ENCODE assay signal across 14 cellular contexts in the genomic region with DNA sequence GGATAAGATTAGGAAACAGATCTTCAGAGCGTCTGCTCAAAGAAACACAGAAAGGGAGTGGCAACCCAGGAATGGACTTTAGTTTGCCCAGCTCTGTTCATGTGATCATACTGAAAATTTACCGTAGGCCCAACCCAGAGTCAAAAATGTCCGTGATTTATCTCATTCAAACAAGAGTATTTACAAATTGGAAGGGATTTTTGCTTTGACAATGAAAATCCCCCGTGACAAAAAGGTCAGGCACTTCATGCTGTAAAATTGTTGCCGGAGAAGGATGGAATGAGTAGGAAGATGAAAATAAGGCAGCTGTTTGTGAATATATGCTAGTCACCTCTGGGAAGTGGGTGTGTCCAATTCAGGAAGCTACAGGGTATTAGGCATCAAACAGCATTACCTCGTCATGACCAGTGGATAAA. TPM values are rescaled to one million over a fixed set of nuclear protein-coding genes. Genes with fewer than 3 reads are reported as not detected.
DNase-seq lines count a peak whose midpoint lies in the region; ATAC-seq and TF ChIP-seq lines count a peak whose summit lies in the region.
"Had no signal": no experiment of that assay in that cellular context is flagged by ENCODE, and none has a peak within 500 bp of the region (broad histone marks: within the 10 kb centered on the region; RNA-seq: fewer than 3 reads in every experiment).

No MANE protein-coding gene starts in this region.

- H3K36me3 Mint-ChIP-seq in activated T-cell treated with anti-CD3 and anti-CD28 coated beads, Interleukin-2, amount 50 U/mL, for 72 hours (ENCODE audit: insufficient read depth in 2 of 2), result peaks cover 0 to 6% of the 10 kb centered on the region in 2 donors
- no peaks in the 10 kb centered on the region for H3K36me3 Mint-ChIP-seq in activated T-helper 2 cell treated with anti-CD3 and anti-CD28 coated beads, Interferon-gamma antibody, Interleukin-2, Interleukin-4, amounts not matched to agents 10 μg/mL and 5 μg/mL and 100 μg/mL, durations not matched to agents 14 hours and 24 hours and 36 hours (ENCODE audit: low read depth)
- H3K36me3 Mint-ChIP-seq in WTC11, result peaks cover 8% of the 10 kb centered on the region

- ATAC-seq in activated T-cell treated with anti-CD3 and anti-CD28 coated beads, Interleukin-2, amount 50 U/mL, for 72 hours (replicated peaks in 1 of 2), result no peak
- ATAC-seq in right lobe of liver (peak; percentile 43 to 65 (median 58)), WTC11 (no peak), GM19455 (IDR thresholded peaks at IDR 0.05; ENCODE audit: unreplicated experiment) (no peak)
- peak; percentile 50 for ATAC-seq in stimulated activated naive CD8-positive, alpha-beta T cell treated with anti-CD3 and anti-CD28 coated beads, Interleukin-15, amount 100 ng/mL, for 72 hours

- TF ChIP-seq POLR2A in right lobe of liver (IDR thresholded peaks at IDR 0.05), result peak; percentile 69

- no peaks in the 10 kb centered on the region for H3K9me3 Mint-ChIP-seq in activated T-cell treated with anti-CD3 and anti-CD28 coated beads, Interleukin-2, amount 50 U/mL, for 72 hours
- H3K9me3 Mint-ChIP-seq in activated T-helper 2 cell treated with anti-CD3 and anti-CD28 coated beads, Interferon-gamma antibody, Interleukin-2, Interleukin-4, amounts not matched to agents 10 μg/mL and 5 μg/mL and 100 μg/mL, durations not matched to agents 14 hours and 24 hours and 36 hours, result no peaks in the 10 kb centered on the region
- H3K9me3 Mint-ChIP-seq in stimulated activated naive CD8-positive, alpha-beta T cell treated with anti-CD3 and anti-CD28 coated beads, Interleukin-15, amount 100 ng/mL, for 72 hours, result no peaks in the 10 kb centered on the region
- peaks cover 6% of the 10 kb centered on the region for H3K9me3 Mint-ChIP-seq in WTC11

- no peaks in the 10 kb centered on the region for H3K27me3 ChIP-seq in right lobe of liver
- H3K27me3 ChIP-seq: cardiac muscle cell had no signal

- no peaks in the 10 kb centered on the region for H3K9me3 ChIP-seq in right lobe of liver

- peak overlapping the region; percentile 83 for H3K27ac Mint-ChIP-seq in activated T-cell treated with anti-CD3 and anti-CD28 coated beads, Interleukin-2, amount 50 U/mL, for 72 hours
- peak overlapping the region; percentile 31 for H3K27ac Mint-ChIP-seq in activated T-helper 2 cell treated with anti-CD3 and anti-CD28 coated beads, Interferon-gamma antibody, Interleukin-2, Interleukin-4, amounts not matched to agents 10 μg/mL and 5 μg/mL and 100 μg/mL, durations not matched to agents 14 hours and 24 hours and 36 hours
- H3K27ac Mint-ChIP-seq in stimulated activated naive CD8-positive, alpha-beta T cell treated with anti-CD3 and anti-CD28 coated beads, Interleukin-15, amount 100 ng/mL, for 72 hours, result peak overlapping the region; percentile 55 to 89
- no peak overlapping the region for H3K27ac Mint-ChIP-seq in WTC11

- peak overlapping the region; percentile 83 to 86 for H3K4me3 Mint-ChIP-seq in activated T-cell treated with anti-CD3 and anti-CD28 coated beads, Interleukin-2, amount 50 U/mL, for 72 hours
- H3K4me3 Mint-ChIP-seq in activated T-helper 2 cell treated with anti-CD3 and anti-CD28 coated beads, Interferon-gamma antibody, Interleukin-2, Interleukin-4, amounts not matched to agents 10 μg/mL and 5 μg/mL and 100 μg/mL, durations not matched to agents 14 hours and 24 hours and 36 hours (ENCODE audit: low read depth), result peak overlapping the region; percentile 69
- peak overlapping the region; percentile 81 to 90 for H3K4me3 Mint-ChIP-seq in stimulated activated naive CD8-positive, alpha-beta T cell treated with anti-CD3 and anti-CD28 coated beads, Interleukin-15, amount 100 ng/mL, for 72 hours
- H3K4me3 Mint-ChIP-seq in WTC11, result no peak overlapping the region

- no peak for TF ChIP-seq CTCF in right lobe of liver (IDR thresholded peaks at IDR 0.05)
- no peak for TF ChIP-seq CTCF in WTC11 (IDR thresholded peaks at IDR 0.05)

- H3K36me3 ChIP-seq in right lobe of liver, result no peaks in the 10 kb centered on the region
- H3K36me3 ChIP-seq: cardiac muscle cell had no signal

- POLR2A ChIA-PET in WTC11 (lab: Charles Lee), result no interaction called here

- intact Hi-C loops in activated T-helper 2 cell treated with anti-CD3 and anti-CD28 coated beads, Interferon-gamma antibody, Interleukin-2, Interleukin-4, amounts not matched to agents 10 μg/mL and 5 μg/mL and 100 μg/mL, durations not matched to agents 14 hours and 24 hours and 36 hours (cut with micrococcal nuclease), result no loop called here
- intact Hi-C loops in right lobe of liver (cut with DNase I), result no loop called here

- peaks cover 56% of the 10 kb centered on the region for H3K4me1 Mint-ChIP-seq in activated T-cell treated with anti-CD3 and anti-CD28 coated beads, Interleukin-2, amount 50 U/mL, for 72 hours (ENCODE audit: low read depth)
- peaks cover 29% of the 10 kb centered on the region for H3K4me1 Mint-ChIP-seq in activated T-helper 2 cell treated with anti-CD3 and anti-CD28 coated beads, Interferon-gamma antibody, Interleukin-2, Interleukin-4, amounts not matched to agents 10 μg/mL and 5 μg/mL and 100 μg/mL, durations not matched to agents 14 hours and 24 hours and 36 hours (ENCODE audit: low read depth)
- H3K4me1 Mint-ChIP-seq in stimulated activated naive CD8-positive, alpha-beta T cell treated with anti-CD3 and anti-CD28 coated beads, Interleukin-15, amount 100 ng/mL, for 72 hours, result peaks cover 58% of the 10 kb centered on the region
- no peaks in the 10 kb centered on the region for H3K4me1 Mint-ChIP-seq in WTC11

- H3K4me1 ChIP-seq in right lobe of liver, result peaks cover 0 to 49% (median 10%) of the 10 kb centered on the region in 4 donors

- no peak for DNase-seq in activated T-cell treated with anti-CD3 and anti-CD28 coated beads, Interleukin-2, amount 50 U/mL, for 72 hours
- no peak for DNase-seq in activated T-cell treated with anti-CD3 and anti-CD28 coated beads for 4 hours
- DNase-seq in activated T-helper 2 cell treated with anti-CD3 and anti-CD28 coated beads, Interferon-gamma antibody, Interleukin-2, Interleukin-4, amounts not matched to agents 10 μg/mL and 5 μg/mL and 100 μg/mL, durations not matched to agents 14 hours and 24 hours and 36 hours (ENCODE audit: low spot score), result no peak
- DNase-seq in right lobe of liver, result no peak
- DNase-seq in stimulated activated naive CD8-positive, alpha-beta T cell treated with anti-CD3 and anti-CD28 coated beads, Interleukin-15, amount 100 ng/mL, for 72 hours, result no peak
- no peak for DNase-seq in WTC11 (ENCODE audit: low spot score)
- no peak for DNase-seq in stimulated activated CD4-positive, alpha-beta T cell treated with anti-CD3 and anti-CD28 coated beads, Interleukin-2, amount 100 ng/mL, for 24 hours
- DNase-seq: HCEC 1CT; NCI-H1105 treated with DMSO at 0.1 percent for 48 hours; NCI-H524; Right ventricle myocardium superior; stimulated activated CD8-positive, alpha-beta memory T cell treated with anti-CD3 and anti-CD28 coated beads, Interleukin-4, amount 100 ng/mL, for 48 hours had no signal

- WGBS in right lobe of liver (ENCODE audit: insufficient coverage, low coverage, low lambda C conversion rate, missing lambda C conversion rate), result 16% methylated on average over 6 of the region's 6 CpGs

- CTCF ChIA-PET in WTC11 (lab: Charles Lee), result no interaction called here

- H3K27ac ChIP-seq in right lobe of liver, result peak overlapping the region; percentile 1 to 56 (median 3)
- H3K27ac ChIP-seq: cardiac muscle cell had no signal

- H3K27me3 Mint-ChIP-seq in activated T-cell treated with anti-CD3 and anti-CD28 coated beads, Interleukin-2, amount 50 U/mL, for 72 hours (ENCODE audit: low read depth), result no peaks in the 10 kb centered on the region
- H3K27me3 Mint-ChIP-seq in activated T-helper 2 cell treated with anti-CD3 and anti-CD28 coated beads, Interferon-gamma antibody, Interleukin-2, Interleukin-4, amounts not matched to agents 10 μg/mL and 5 μg/mL and 100 μg/mL, durations not matched to agents 14 hours and 24 hours and 36 hours (ENCODE audit: low read depth), result no peaks in the 10 kb centered on the region
- H3K27me3 Mint-ChIP-seq in stimulated activated naive CD8-positive, alpha-beta T cell treated with anti-CD3 and anti-CD28 coated beads, Interleukin-15, amount 100 ng/mL, for 72 hours, result no peaks in the 10 kb centered on the region
- no peaks in the 10 kb centered on the region for H3K27me3 Mint-ChIP-seq in WTC11 (ENCODE audit: low read depth)

- H3K4me3 ChIP-seq in right lobe of liver, result peak overlapping the region in 2 of 3 donors; percentile 13 to 29
- H3K4me3 ChIP-seq: cardiac muscle cell had no signal

TF ChIP-seq in WTC11, 78 proteins besides CTCF, POLR2A, EP300 and RAD21 (continues in another document):
- TF ChIP-seq NR2C2 (CRISPR knock-in tag; IDR thresholded peaks at IDR 0.05), result no peak
- TF ChIP-seq ZNF219 (CRISPR knock-in tag; IDR thresholded peaks at IDR 0.05; ENCODE audit: borderline replicate concordance), result no peak
- TF ChIP-seq, protein P1, sequence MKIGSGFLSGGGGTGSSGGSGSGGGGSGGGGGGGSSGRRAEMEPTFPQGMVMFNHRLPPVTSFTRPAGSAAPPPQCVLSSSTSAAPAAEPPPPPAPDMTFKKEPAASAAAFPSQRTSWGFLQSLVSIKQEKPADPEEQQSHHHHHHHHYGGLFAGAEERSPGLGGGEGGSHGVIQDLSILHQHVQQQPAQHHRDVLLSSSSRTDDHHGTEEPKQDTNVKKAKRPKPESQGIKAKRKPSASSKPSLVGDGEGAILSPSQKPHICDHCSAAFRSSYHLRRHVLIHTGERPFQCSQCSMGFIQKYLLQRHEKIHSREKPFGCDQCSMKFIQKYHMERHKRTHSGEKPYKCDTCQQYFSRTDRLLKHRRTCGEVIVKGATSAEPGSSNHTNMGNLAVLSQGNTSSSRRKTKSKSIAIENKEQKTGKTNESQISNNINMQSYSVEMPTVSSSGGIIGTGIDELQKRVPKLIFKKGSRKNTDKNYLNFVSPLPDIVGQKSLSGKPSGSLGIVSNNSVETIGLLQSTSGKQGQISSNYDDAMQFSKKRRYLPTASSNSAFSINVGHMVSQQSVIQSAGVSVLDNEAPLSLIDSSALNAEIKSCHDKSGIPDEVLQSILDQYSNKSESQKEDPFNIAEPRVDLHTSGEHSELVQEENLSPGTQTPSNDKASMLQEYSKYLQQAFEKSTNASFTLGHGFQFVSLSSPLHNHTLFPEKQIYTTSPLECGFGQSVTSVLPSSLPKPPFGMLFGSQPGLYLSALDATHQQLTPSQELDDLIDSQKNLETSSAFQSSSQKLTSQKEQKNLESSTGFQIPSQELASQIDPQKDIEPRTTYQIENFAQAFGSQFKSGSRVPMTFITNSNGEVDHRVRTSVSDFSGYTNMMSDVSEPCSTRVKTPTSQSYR (CRISPR knock-in tag; IDR thresholded peaks at IDR 0.05), result no peak
- no peak for TF ChIP-seq RELA (CRISPR knock-in tag; IDR thresholded peaks at IDR 0.05; ENCODE audit: borderline replicate concordance)

RNA-seq across cellular contexts. Expression of a gene that starts 1.2 kb away (rescaled TPM):
- total RNA-seq in activated T-cell treated with anti-CD3 and anti-CD28 coated beads, Interleukin-2, amount 50 U/mL, for 72 hours, result 1 to 10 TPM; 3.3 to 4.5 TPM
- total RNA-seq in activated T-helper 2 cell treated with anti-CD3 and anti-CD28 coated beads, Interferon-gamma antibody, Interleukin-2, Interleukin-4, amounts not matched to agents 10 μg/mL and 5 μg/mL and 100 μg/mL, durations not matched to agents 14 hours and 24 hours and 36 hours, result 0.11 and 0.25 TPM in 2 replicates
- 10 to 100 TPM in 5 of 6 experiments, 1 to 10 TPM in 1; 10.0 to 66.3 (median 31.4) TPM for total RNA-seq in right lobe of liver
- 0.02 to 0.14 TPM (median 0.04 TPM) in 3 replicates for total RNA-seq in WTC11 (2021)
- total RNA-seq: cardiac muscle cell had no signal

Comparison
In these comparisons a context has a peak if more than half of its experiments do, and no peak if none do; other contexts are left out.
1. ATAC-seq: peak in right lobe of liver (4 of 4) and stimulated activated naive CD8-positive, alpha-beta T cell treated with anti-CD3 and anti-CD28 coated beads, Interleukin-15, amount 100 ng/mL, for 72 hours (single experiment); none in activated T-cell treated with anti-CD3 and anti-CD28 coated beads, Interleukin-2, amount 50 U/mL, for 72 hours (0 of 2), WTC11 (single experiment) and GM19455 (single experiment).